Comparison of ENCODE assay signal across 15 cellular contexts in genomic region chr20:15091417-15092017, GRCh38.
DNase-seq lines count a peak whose midpoint lies in the region; ATAC-seq and TF ChIP-seq lines count a peak whose summit lies in the region.
"Had no signal": no experiment of that assay in that cellular context is flagged by ENCODE, and none has a peak within 500 bp of the region (broad histone marks: within the 10 kb centered on the region; RNA-seq: fewer than 3 reads in every experiment).

No MANE protein-coding gene starts in this region.

- no peak overlapping the region for H3K27ac ChIP-seq in left lung
- H3K27ac ChIP-seq: GM23248 had no signal

- H3K36me3 ChIP-seq in left lung, result no peaks in the 10 kb centered on the region

- H3K9me3 Mint-ChIP-seq in stimulated activated naive CD8-positive, alpha-beta T cell treated with anti-CD3 and anti-CD28 coated beads, Interleukin-15, amount 100 ng/mL, for 72 hours, result no peaks in the 10 kb centered on the region
- H3K9me3 Mint-ChIP-seq: CD4-positive, alpha-beta T cell had no signal

- no peak overlapping the region for H3K4me3 ChIP-seq in left lung
- H3K4me3 ChIP-seq: GM23248 had no signal

- TF ChIP-seq CTCF in left lung (IDR thresholded peaks at IDR 0.05), result no peak

- ATAC-seq in stimulated activated naive CD8-positive, alpha-beta T cell treated with anti-CD3 and anti-CD28 coated beads, Interleukin-15, amount 100 ng/mL, for 72 hours, result peak; percentile 70
- ATAC-seq in stimulated activated naive CD8-positive, alpha-beta T cell treated with anti-CD3 and anti-CD28 coated beads, Interleukin-15, Interleukin-2, amounts not matched to agents 100 U/mL and 50 U/mL, for 24 hours, result no peak
- no peak for ATAC-seq in left lung
- no peak for ATAC-seq in HG03378 (IDR thresholded peaks at IDR 0.05; ENCODE audit: unreplicated experiment)

- intact Hi-C loops in left lung (cut with DNase I), result no loop called here

- no peaks in the 10 kb centered on the region for H3K27me3 ChIP-seq in left lung

- H3K9me3 ChIP-seq in left lung, result no peaks in the 10 kb centered on the region

- H3K4me1 ChIP-seq in left lung, result no peaks in the 10 kb centered on the region

- DNase-seq in stimulated activated naive CD8-positive, alpha-beta T cell treated with anti-CD3 and anti-CD28 coated beads, Interleukin-15, amount 100 ng/mL, for 72 hours, result no peak
- no peak for DNase-seq in stimulated activated naive CD8-positive, alpha-beta T cell treated with anti-CD3 and anti-CD28 coated beads, Interleukin-15, Interleukin-2, amounts not matched to agents 100 U/mL and 50 U/mL, for 24 hours
- DNase-seq in MV-4-11 (lab: John Stamatoyannopoulos, UW) (peak; percentile 19), fibroblast of peridontal ligament (ENCODE audit: extremely low read depth) (peak; percentile 14), stromal cell of bone marrow (ENCODE audit: low read depth) (peak; percentile 5), left lung (no peak)
- no peak for DNase-seq in NK-92 treated with Interleukin-12 subunit alpha and Interleukin-12 subunit beta, amount 100 ng/mL, for 24 hours (lab: John Stamatoyannopoulos, UW)
- DNase-seq: C1 segment of cervical spinal cord; CD4-positive, alpha-beta T cell; DMS79; EL; GM23248; H7 had no signal

- peak overlapping the region in 1 of 2 donors; percentile 61 for H3K27ac Mint-ChIP-seq in stimulated activated naive CD8-positive, alpha-beta T cell treated with anti-CD3 and anti-CD28 coated beads, Interleukin-15, amount 100 ng/mL, for 72 hours
- H3K27ac Mint-ChIP-seq: B cell; CD4-positive, alpha-beta T cell had no signal

- H3K4me3 Mint-ChIP-seq in stimulated activated naive CD8-positive, alpha-beta T cell treated with anti-CD3 and anti-CD28 coated beads, Interleukin-15, amount 100 ng/mL, for 72 hours, result no peak overlapping the region
- H3K4me3 Mint-ChIP-seq: B cell; CD4-positive, alpha-beta T cell had no signal

- no peaks in the 10 kb centered on the region for H3K27me3 Mint-ChIP-seq in stimulated activated naive CD8-positive, alpha-beta T cell treated with anti-CD3 and anti-CD28 coated beads, Interleukin-15, amount 100 ng/mL, for 72 hours
- H3K27me3 Mint-ChIP-seq: B cell; CD4-positive, alpha-beta T cell had no signal

- no peaks in the 10 kb centered on the region for H3K4me1 Mint-ChIP-seq in stimulated activated naive CD8-positive, alpha-beta T cell treated with anti-CD3 and anti-CD28 coated beads, Interleukin-15, amount 100 ng/mL, for 72 hours
- H3K4me1 Mint-ChIP-seq: B cell had no signal

Comparison
In these comparisons a context has a peak if more than half of its experiments do, and no peak if none do; other contexts are left out.
1. DNase-seq: peak in MV-4-11 (single experiment), fibroblast of peridontal ligament (single experiment) and stromal cell of bone marrow (single experiment); none in stimulated activated naive CD8-positive, alpha-beta T cell treated with anti-CD3 and anti-CD28 coated beads, Interleukin-15, amount 100 ng/mL, for 72 hours (0 of 2), stimulated activated naive CD8-positive, alpha-beta T cell treated with anti-CD3 and anti-CD28 coated beads, Interleukin-15, Interleukin-2, amounts not matched to agents 100 U/mL and 50 U/mL, for 24 hours (single experiment), NK-92 treated with Interleukin-12 subunit alpha and Interleukin-12 subunit beta, amount 100 ng/mL, for 24 hours (single experiment) and left lung (0 of 2).